24 cellular contexts compared by ENCODE assay signal in genomic region chr5:2797160-2797559, GRCh38. TPM values are rescaled to one million over a fixed set of nuclear protein-coding genes. Genes with fewer than 3 reads are reported as not detected.
DNase-seq lines count a peak whose midpoint lies in the region; TF ChIP-seq lines count a peak whose summit lies in the region.
"Had no signal": no experiment of that assay in that cellular context is flagged by ENCODE, and none has a peak within 500 bp of the region (broad histone marks: within the 10 kb centered on the region; RNA-seq: fewer than 3 reads in every experiment).

No MANE protein-coding gene starts in this region.

- no peak overlapping the region for H3K4me3 Mint-ChIP-seq in osteocyte (ENCODE audit: unreplicated experiment)
- H3K4me3 Mint-ChIP-seq: CD4-positive, CD25-positive, alpha-beta regulatory T cell; T-helper 2 cell treated with Interferon-gamma antibody and Interleukin-4, amounts not matched to agents 5 μg/mL and 100 μg/mL, for 36 hours had no signal

- H3K4me1 Mint-ChIP-seq in osteocyte (ENCODE audit: unreplicated experiment) = no peaks in the 10 kb centered on the region
- H3K4me1 Mint-ChIP-seq: CD4-positive, CD25-positive, alpha-beta regulatory T cell had no signal

- H2AFZ ChIP-seq in MM.1S (ENCODE audit: low read length) = peak overlapping the region; percentile 40; the same call in 1 of the 2 replicates
- H2AFZ ChIP-seq: parathyroid adenoma had no signal

- no peaks in the 10 kb centered on the region for H3K27me3 Mint-ChIP-seq in osteocyte (ENCODE audit: unreplicated experiment)
- H3K27me3 Mint-ChIP-seq: CD4-positive, CD25-positive, alpha-beta regulatory T cell had no signal

- no peak overlapping the region for H3K27ac Mint-ChIP-seq in osteocyte (ENCODE audit: unreplicated experiment)
- H3K27ac Mint-ChIP-seq: CD4-positive, CD25-positive, alpha-beta regulatory T cell; T-helper 2 cell treated with Interferon-gamma antibody and Interleukin-4, amounts not matched to agents 5 μg/mL and 100 μg/mL, for 36 hours had no signal

- H3K9me2 ChIP-seq in MM.1S (replicated peaks; ENCODE audit: insufficient read depth, low read length) = no peaks in the 10 kb centered on the region

- H3K4me3 ChIP-seq in MM.1S (ENCODE audit: low read length) = no peak overlapping the region
- H3K4me3 ChIP-seq: adrenal gland, lung, right lobe of liver had no signal

- peaks cover 20% of the 10 kb centered on the region for H3K9me3 Mint-ChIP-seq in osteocyte (ENCODE audit: unreplicated experiment)
- H3K9me3 Mint-ChIP-seq: T-helper 2 cell treated with Interferon-gamma antibody and Interleukin-4, amounts not matched to agents 5 μg/mL and 100 μg/mL, for 36 hours had no signal

- H4K20me1 ChIP-seq in MM.1S (ENCODE audit: insufficient read depth, low read length) = no peaks in the 10 kb centered on the region

- H3K4me1 ChIP-seq in MM.1S (ENCODE audit: low read length) = peaks cover 26% of the 10 kb centered on the region
- H3K4me1 ChIP-seq: adrenal gland, parathyroid adenoma, right lobe of liver had no signal

- peak overlapping the region; percentile 17; the same call in 1 of the 2 replicates for H3K9ac ChIP-seq in MM.1S (ENCODE audit: low read length)
- H3K9ac ChIP-seq: parathyroid adenoma had no signal

- TF ChIP-seq CTCF in MM.1S (IDR thresholded peaks at IDR 0.05; ENCODE audit: low read length) = no peak
- TF ChIP-seq CTCF in osteocyte (IDR thresholded peaks at IDR 0.05) = no peak

- peak; percentile 93 for DNase-seq in MM.1S
- peak; percentile 30 to 42 for DNase-seq in NCI-H1930 (lab: John Stamatoyannopoulos, UW)
- DNase-seq in NCI-H345 treated with DMSO at 0.1 percent for 48 hours (lab: John Stamatoyannopoulos, UW; ENCODE audit: unreplicated experiment) = peak; percentile 77
- peak; percentile 49 for DNase-seq in osteocyte (ENCODE audit: extremely low spot score, unreplicated experiment)
- DNase-seq in SK-N-DZ (ENCODE audit: low spot score) = no peak
- DNase-seq in HUDEP-2 (lab: John Stamatoyannopoulos, UW; ENCODE audit: unreplicated experiment in 76 of 76) = no peak
- DNase-seq in RKO (ENCODE audit: low spot score) = no peak
- DNase-seq: activated CD4-positive, alpha-beta T cell treated with anti-CD3 and anti-CD28 coated beads for 4 hours; activated naive CD4-positive, alpha-beta T cell treated with Interleukin-2 at 50 U/mL for 16 hours; activated T-cell treated with anti-CD3 and anti-CD28 coated beads, Interleukin-2, amount 50 U/mL, for 48 hours; adrenal gland; brain microvascular endothelial cell; CD4-positive, CD25-positive, alpha-beta regulatory T cell; DMS 273 treated with DMSO at 0.1 percent for 48 hours; effector CD8-positive, alpha-beta T cell; head of caudate nucleus; KG1; MV-4-11; NCI-H446; right lobe of liver; stimulated activated naive CD8-positive, alpha-beta T cell treated with anti-CD3 and anti-CD28 coated beads, Interleukin-15, Interleukin-2, amounts not matched to agents 100 U/mL and 50 U/mL, for 24 hours had no signal

- no peaks in the 10 kb centered on the region for H3K27me3 ChIP-seq in MM.1S (replicated peaks; ENCODE audit: insufficient read depth, low read length)
- H3K27me3 ChIP-seq: adrenal gland, brain microvascular endothelial cell, right lobe of liver had no signal

- no peaks in the 10 kb centered on the region for H3K36me3 ChIP-seq in MM.1S (replicated peaks; ENCODE audit: insufficient read depth, low read length)
- H3K36me3 ChIP-seq: adrenal gland, brain microvascular endothelial cell, right lobe of liver had no signal

- peak overlapping the region; percentile 85 for H3K27ac ChIP-seq in MM.1S (ENCODE audit: low read length)
- H3K27ac ChIP-seq: adrenal gland, brain microvascular endothelial cell, parathyroid adenoma, right lobe of liver had no signal

- no peaks in the 10 kb centered on the region for H3K79me2 ChIP-seq in MM.1S (ENCODE audit: low read length)
- H3K79me2 ChIP-seq: parathyroid adenoma had no signal

- H3F3A ChIP-seq in MM.1S (ENCODE audit: insufficient read depth, low read length) = peaks cover 21% of the 10 kb centered on the region

- H3K4me2 ChIP-seq in MM.1S (ENCODE audit: low read depth, low read length) = peak overlapping the region; percentile 36

- no peaks in the 10 kb centered on the region for H3K9me3 ChIP-seq in MM.1S (replicated peaks; ENCODE audit: insufficient read depth, low read length)
- H3K9me3 ChIP-seq: adrenal gland, right lobe of liver had no signal

- H3K36me3 Mint-ChIP-seq in osteocyte (ENCODE audit: unreplicated experiment) = no peaks in the 10 kb centered on the region
- H3K36me3 Mint-ChIP-seq: CD4-positive, CD25-positive, alpha-beta regulatory T cell had no signal

RNA-seq across cellular contexts. Expression of gene IRX2, which starts 45.7 kb away (rescaled TPM):
- 17.1 and 17.5 TPM in 2 replicates for total RNA-seq in osteocyte
- 0.07 and 0.12 TPM in 2 replicates for polyA plus RNA-seq in SK-N-DZ (2014; cell fraction: cytosol; rRNA removed)
- polyA plus RNA-seq in SK-N-DZ (2014; cell fraction: nucleus; rRNA removed) = 0.07 and 0.33 TPM in 2 replicates
- total RNA-seq: CD4-positive, CD25-positive, alpha-beta regulatory T cell; right lobe of liver had no signal
- polyA plus RNA-seq: CD4-positive, CD25-positive, alpha-beta regulatory T cell had no signal

Comparison
In these comparisons a context has a peak if more than half of its experiments do, and no peak if none do; other contexts are left out.
1. DNase-seq: peak in MM.1S (single experiment), NCI-H1930 (2 of 2), NCI-H345 treated with DMSO at 0.1 percent for 48 hours (single experiment) and osteocyte (single experiment); none in SK-N-DZ (single experiment), HUDEP-2 (0 of 76) and RKO (single experiment).